ENCODE assay signal across 26 cellular contexts in the genomic region with DNA sequence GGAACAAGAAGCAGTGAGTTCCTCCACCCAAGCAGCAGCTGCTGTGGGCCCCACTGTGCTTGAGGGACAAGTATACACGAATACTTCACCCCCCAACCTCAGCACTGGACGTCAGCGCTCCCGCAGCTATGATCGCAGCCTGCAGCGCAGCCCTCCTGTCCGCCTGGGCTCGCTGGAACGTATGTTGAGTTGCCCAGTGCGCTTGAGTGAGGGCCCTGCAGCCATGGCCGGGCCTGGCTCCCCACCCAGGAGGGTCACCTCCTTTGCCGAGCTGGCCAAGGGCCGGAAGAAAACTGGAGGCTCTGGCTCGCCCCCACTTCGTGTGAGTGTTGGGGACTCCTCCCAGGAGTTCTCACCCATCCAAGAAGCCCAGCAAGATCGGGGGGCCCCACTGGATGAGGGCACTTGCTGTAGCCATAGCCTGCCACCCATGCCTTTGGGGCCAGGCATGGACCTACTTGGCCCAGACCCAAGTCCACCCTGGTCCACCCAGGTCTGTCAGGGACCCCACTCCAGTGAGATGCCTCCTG. TPM values are rescaled to one million over a fixed set of nuclear protein-coding genes. Genes with fewer than 3 reads are reported as not detected.
DNase-seq lines count a peak whose midpoint lies in the region; ATAC-seq, FAIRE-seq and TF ChIP-seq lines count a peak whose summit lies in the region.
"Had no signal": no experiment of that assay in that cellular context is flagged by ENCODE, and none has a peak within 500 bp of the region (broad histone marks: within the 10 kb centered on the region; RNA-seq: fewer than 3 reads in every experiment).

No MANE protein-coding gene starts in this region.

- no peak overlapping the region for H2BK15ac ChIP-seq in IMR-90 (ENCODE audit: low read depth, low read length)

- no peak overlapping the region for H3K23ac ChIP-seq in IMR-90 (ENCODE audit: low read depth, low read length)

- H3K9me3 ChIP-seq in A549: no peaks in the 10 kb centered on the region
- H3K9me3 ChIP-seq in IMR-90 (ENCODE audit: control insufficient read depth, insufficient read depth, low read length): no peaks in the 10 kb centered on the region
- H3K9me3 ChIP-seq in endothelial cell of umbilical vein (replicated peaks; ENCODE audit: control insufficient read depth, insufficient read depth, low read length): no peaks in the 10 kb centered on the region
- H3K9me3 ChIP-seq in psoas muscle: no peaks in the 10 kb centered on the region
- H3K9me3 ChIP-seq: MG63, SK-N-SH had no signal

- 0 out of 3 replicates have a peak overlapping the region, but pooled peaks have one; percentile 10 for H3K4me2 ChIP-seq in A549
- no peak overlapping the region for H3K4me2 ChIP-seq in IMR-90 (ENCODE audit: low read depth, low read length)
- H3K4me2 ChIP-seq in endothelial cell of umbilical vein (ENCODE audit: insufficient read depth, low read length): no peak overlapping the region
- H3K4me2 ChIP-seq: PC-9, SK-N-SH had no signal

- H3K9ac ChIP-seq in IMR-90 (ENCODE audit: low read depth, low read length) (no peak overlapping the region), endothelial cell of umbilical vein (replicated peaks; ENCODE audit: extremely low read depth, insufficient read depth, low read length) (no peak overlapping the region)
- H3K9ac ChIP-seq: SK-N-SH had no signal

- no peak overlapping the region for H4K5ac ChIP-seq in IMR-90 (ENCODE audit: low read depth, low read length)

- no peak overlapping the region for H3K18ac ChIP-seq in IMR-90 (ENCODE audit: low read depth, low read length)

- CTCF ChIA-PET in A549 (lab: Yijun Ruan, JAX) (interaction anchor here (0.9 to 8.8 kb wide), 7 partner anchors 9 to 431 kb away, joined by 3 to 146 read pairs (median 3); partner anchors contain the start of gene RUSC2), IMR-90 (lab: Yijun Ruan, JAX) (interaction anchor here (0.9 kb wide), 1 partner anchor 67 kb away, joined by 3 read pairs; no protein-coding TSS in a partner anchor), endothelial cell of umbilical vein (lab: Charles Lee) (interaction anchor here (1.0 to 2.8 kb wide), 4 partner anchors 10 to 67 kb away, joined by 4 to 6 read pairs (median 4); partner anchors contain the start of gene RUSC2)

- ATAC-seq in A549: no peak; a peak in 1 of 6 replicates
- ATAC-seq in IMR-90 (ENCODE audit: low read depth): no peak
- peak in 1 of 4 donors; percentile 1 for ATAC-seq in psoas muscle
- no peak for ATAC-seq in GM19023 (IDR thresholded peaks at IDR 0.05; ENCODE audit: unreplicated experiment)
- ATAC-seq in GM19324 (IDR thresholded peaks at IDR 0.05; ENCODE audit: low FRiP score, unreplicated experiment): no peak
- ATAC-seq: GM12878, HCT116 had no signal

- dilution Hi-C loops in IMR-90 (cut with HindIII; ENCODE audit: low sequenced_read_pairs, unreplicated experiment) (no loop called here), endothelial cell of umbilical vein (cut with MboI; ENCODE audit: extremely low pct_ligation_motif_present, low sequenced_read_pairs) (no loop called here)

- H3K79me1 ChIP-seq in IMR-90 (ENCODE audit: low read depth in 1 of 2, low read length in 2 of 2): peaks cover 6 to 91% of the 10 kb centered on the region in 2 experiments; a peak in 3 of 4 replicates

- H3K27me3 ChIP-seq in IMR-90 (ENCODE audit: control insufficient read depth, insufficient read depth, low read length) (no peaks in the 10 kb centered on the region), endothelial cell of umbilical vein (ENCODE audit: control insufficient read depth in 2 of 2, insufficient read depth in 2 of 2, low read length in 2 of 2) (no peaks in the 10 kb centered on the region), psoas muscle (ENCODE audit: insufficient read depth in 3 of 3, low read length in 2 of 3) (no peaks in the 10 kb centered on the region)
- H3K27me3 ChIP-seq: MG63 had no signal

- no peak for TF ChIP-seq EP300 in A549 (IDR thresholded peaks at IDR 0.05)

- no peak overlapping the region for H4K8ac ChIP-seq in IMR-90 (ENCODE audit: low read depth in 2 of 2, low read length in 2 of 2)

- H2BK20ac ChIP-seq in IMR-90 (ENCODE audit: low read depth, low read length): no peak overlapping the region

- no peak for DNase-seq in A549 (ENCODE audit: low read depth in 1 of 2, low spot score in 1 of 2)
- no peak for DNase-seq in IMR-90
- no peak for DNase-seq in endothelial cell of umbilical vein (ENCODE audit: low read depth, low spot score)
- no peak for DNase-seq in psoas muscle
- DNase-seq in DMS153 (lab: John Stamatoyannopoulos, UW): no peak
- DNase-seq in SHP77 treated with DMSO at 0.1 percent for 48 hours (lab: John Stamatoyannopoulos, UW): no peak
- DNase-seq: C1 segment of cervical spinal cord; CD4-positive, alpha-beta memory T cell; COR-L47; DMS79; GDM1; KG1; NCI-H1694; NCI-H2029 treated with DMSO at 0.1 percent for 48 hours; NCI-H446 treated with DMSO at 0.1 percent for 48 hours; NCI-H526; NCI-H82; NK-92 treated with Interleukin-12 subunit alpha and Interleukin-12 subunit beta, amount 100 ng/mL, for 24 hours; PC-9; SK-N-SH; SW 1271 had no signal

- POLR2A ChIA-PET in A549 (lab: Yijun Ruan, JAX) (interaction anchor here (2.2 kb wide), 1 partner anchor 58 kb away, joined by 6 read pairs; the partner anchor contains the start of gene RUSC2), IMR-90 (lab: Charles Lee; ENCODE audit: unreplicated experiment) (no interaction called here), endothelial cell of umbilical vein (lab: Charles Lee) (no interaction called here)

- H2AFZ ChIP-seq in IMR-90 (replicated peaks; ENCODE audit: low read length, poor library complexity) (no peak overlapping the region), endothelial cell of umbilical vein (ENCODE audit: low read depth, low read length) (no peak overlapping the region)
- H2AFZ ChIP-seq: PC-9 had no signal

- no peak overlapping the region for H3K56ac ChIP-seq in IMR-90 (ENCODE audit: extremely low read depth, insufficient read depth, low read length)

- no peak overlapping the region for H3K4me3 ChIP-seq in A549
- no peak overlapping the region for H3K4me3 ChIP-seq in IMR-90 (ENCODE audit: insufficient read depth, low read depth, low read length)
- no peak overlapping the region for H3K4me3 ChIP-seq in endothelial cell of umbilical vein (replicated peaks in 1 of 3; ENCODE audit: insufficient read depth in 1 of 3, low read depth in 1 of 3, low read length in 3 of 3)
- no peak overlapping the region for H3K4me3 ChIP-seq in psoas muscle
- H3K4me3 ChIP-seq: GM12878, MG63, PC-9 had no signal

- peaks cover 28% of the 10 kb centered on the region for H3K36me3 ChIP-seq in IMR-90 (ENCODE audit: control insufficient read depth, insufficient read depth, low read length)
- H3K36me3 ChIP-seq in endothelial cell of umbilical vein (ENCODE audit: control insufficient read depth in 2 of 2, extremely low read depth in 1 of 2, insufficient read depth in 2 of 2, low read length in 2 of 2): peaks cover 0 to 16% of the 10 kb centered on the region in 2 experiments
- H3K36me3 ChIP-seq in psoas muscle (ENCODE audit: insufficient read depth in 1 of 2, low read depth in 1 of 2): peaks cover 6 to 27% of the 10 kb centered on the region in 2 donors

- H4K20me1 ChIP-seq in IMR-90 (ENCODE audit: insufficient read depth, low read length) (peaks cover 64% of the 10 kb centered on the region), endothelial cell of umbilical vein (replicated peaks; ENCODE audit: control insufficient read depth, extremely low read depth, insufficient read depth, low read length) (peaks cover 2% of the 10 kb centered on the region)

- intact Hi-C loops in IMR-90 (cut with micrococcal nuclease): no loop called here
- intact Hi-C loops in endothelial cell of umbilical vein (cut with micrococcal nuclease): no loop called here
- intact Hi-C loops in psoas muscle (cut with DNase I): no loop called here

- TF ChIP-seq POLR2A in A549 (IDR thresholded peaks at IDR 0.05; ENCODE audit: low read length): no peak
- TF ChIP-seq POLR2A in IMR-90 (IDR thresholded peaks at IDR 0.05; ENCODE audit: low read depth, low read length): no peak
- no peak for TF ChIP-seq POLR2A in endothelial cell of umbilical vein (IDR thresholded peaks at IDR 0.05; ENCODE audit: low read depth, low read length)

- H3K4ac ChIP-seq in IMR-90 (ENCODE audit: low read depth, low read length): no peak overlapping the region

- H3K14ac ChIP-seq in IMR-90 (replicated peaks; ENCODE audit: low read depth, low read length): no peak overlapping the region

- TF ChIP-seq CTCF in A549 (IDR thresholded peaks at IDR 0.05) (no peak), IMR-90 (conservative IDR thresholded peaks at IDR 0.05; ENCODE audit: low read depth, low read length) (no peak), endothelial cell of umbilical vein (IDR thresholded peaks at IDR 0.05; ENCODE audit: extremely low read depth in 1 of 2, insufficient read depth in 1 of 2, low read depth in 1 of 2, low read length in 2 of 2) (no peak), psoas muscle (IDR thresholded peaks at IDR 0.05) (no peak)

- peaks cover 81% of the 10 kb centered on the region for H3K79me2 ChIP-seq in endothelial cell of umbilical vein (ENCODE audit: control insufficient read depth, insufficient read depth, low read length)

- H3K9me1 ChIP-seq in IMR-90 (ENCODE audit: insufficient read depth, low read length) (peaks cover 27% of the 10 kb centered on the region), endothelial cell of umbilical vein (replicated peaks; ENCODE audit: control insufficient read depth, extremely low read depth, insufficient read depth, low read length) (no peaks in the 10 kb centered on the region)

- no peak overlapping the region for H2AK5ac ChIP-seq in IMR-90 (ENCODE audit: low read depth, low read length)

- 97% methylated on average over 16 of the region's 16 CpGs for WGBS in A549 (ENCODE audit: missing lambda C conversion rate)
- 90% methylated on average over 7 of the region's 16 CpGs; no CpG with 5 or more reads in 1 of the 2 experiments for WGBS in IMR-90 (ENCODE audit: extremely low coverage in 2 of 2, insufficient read length in 1 of 2), 2 experiments
- 93 to 94% (median 94%) methylated on average over 16 of the region's 16 CpGs for WGBS in psoas muscle, 3 donors

- H2BK5ac ChIP-seq in IMR-90 (ENCODE audit: low read depth, low read length, poor library complexity, severe bottlenecking): peak overlapping the region; percentile 38

- no peak overlapping the region for H2BK120ac ChIP-seq in IMR-90 (ENCODE audit: low read depth, low read length)

- BruUV-seq in IMR-90 (replicated peaks; lab: Mats Ljungman, UMichigan) (no TSS peak), endothelial cell of umbilical vein (replicated peaks; lab: Mats Ljungman, UMichigan) (TSS peak; percentile 40)

- TF ChIP-seq RAD21 in A549 (conservative IDR thresholded peaks at IDR 0.05 in 1 of 2, IDR thresholded peaks at IDR 0.05 in 1 of 2) (no peak), IMR-90 (IDR thresholded peaks at IDR 0.05; ENCODE audit: low read length) (no peak)

- H3K27ac ChIP-seq in A549 (peak overlapping the region; percentile 28 to 87; a peak in 4 of 6 replicates), IMR-90 (ENCODE audit: insufficient read depth, low read length) (no peak overlapping the region), endothelial cell of umbilical vein (ENCODE audit: insufficient read depth, low read depth, low read length) (no peak overlapping the region), psoas muscle (peak overlapping the region; percentile 30)
- H3K27ac ChIP-seq: PC-9 had no signal

- H2AK9ac ChIP-seq in IMR-90 (replicated peaks; ENCODE audit: low read depth, low read length, poor library complexity): no peak overlapping the region

- no peak overlapping the region for H4K91ac ChIP-seq in IMR-90 (ENCODE audit: insufficient read depth, low read depth, low read length)

- H3K4me1 ChIP-seq in A549 (peaks cover 52% of the 10 kb centered on the region), IMR-90 (ENCODE audit: control insufficient read depth, insufficient read depth, low read length) (peaks cover 11% of the 10 kb centered on the region), endothelial cell of umbilical vein (ENCODE audit: control insufficient read depth, extremely low read depth, insufficient read depth, low read length) (no peaks in the 10 kb centered on the region), psoas muscle (peaks cover 51% of the 10 kb centered on the region)

- FAIRE-seq in A549 (lab: Jason Lieb, UNC) (no peak), endothelial cell of umbilical vein (lab: Jason Lieb, UNC) (no peak)
- FAIRE-seq: GM12878 had no signal

- in situ Hi-C loops in IMR-90 (cut with MboI; ENCODE audit: low sequenced_read_pairs): no loop called here

RNA-seq across cellular contexts. Expression of gene TESK1, which starts 57.1 kb away (rescaled TPM):
- polyA plus RNA-seq in A549 (2011; rRNA removed): 16.5 and 17.4 TPM in 2 replicates
- 18.7 and 25.6 TPM in 2 replicates for polyA plus RNA-seq in A549 (2012; cell fraction: cytosol; rRNA removed)
- polyA plus RNA-seq in A549 (2012; cell fraction: nucleus; rRNA removed): 57.5 and 63.3 TPM in 2 replicates
- 29.9 to 33.0 TPM (median 30.6 TPM) in 3 replicates for polyA plus RNA-seq in A549 (2017; fragmentation: RNase III; extraction: RNeasy Plus Mini Kit Qiagen cat#74134 plus additional on column Dnase treatment)
- polyA minus RNA-seq in A549 (2011; rRNA and poly(A)+ RNA removed): 16.1 and 20.1 TPM in 2 replicates
- total RNA-seq in IMR-90 (2012; rRNA removed): 3.1 and 3.4 TPM in 2 replicates
- polyA plus RNA-seq in IMR-90 (2012; rRNA removed): 21.0 and 22.9 TPM in 2 replicates
- 17.6 and 18.1 TPM in 2 replicates for polyA plus RNA-seq in IMR-90 (2012; cell fraction: cytosol; rRNA removed)
- polyA plus RNA-seq in IMR-90 (2012; cell fraction: nucleus; rRNA removed; ENCODE audit: low replicate concordance): 111 and 120 TPM in 2 replicates
- 22.5 and 25.3 TPM in 2 replicates for total RNA-seq in endothelial cell of umbilical vein
- polyA plus RNA-seq in endothelial cell of umbilical vein: 26.4 and 28.3 TPM in 2 replicates
- 11.6 and 14.0 TPM in 2 replicates for polyA plus RNA-seq in endothelial cell of umbilical vein (2011; cell fraction: cytosol; rRNA removed)
- polyA plus RNA-seq in endothelial cell of umbilical vein (2011; cell fraction: nucleus; rRNA removed): 62.3 and 67.8 TPM in 2 replicates
- 17.7 and 24.7 TPM in 2 replicates for polyA plus RNA-seq in endothelial cell of umbilical vein (2012)
- polyA minus RNA-seq in endothelial cell of umbilical vein: 15.6 and 21.2 TPM in 2 replicates
- 12.4 TPM for polyA minus RNA-seq in endothelial cell of umbilical vein (2011; cell fraction: cytosol; rRNA and poly(A)+ RNA removed)
- polyA minus RNA-seq in endothelial cell of umbilical vein (2011; cell fraction: nucleus; rRNA and poly(A)+ RNA removed): 12.0 and 14.4 TPM in 2 replicates
- total RNA-seq in psoas muscle: 10 to 100 TPM; 44.4 to 81.0 (median 56.8) TPM
- polyA plus RNA-seq in psoas muscle: 10 to 100 TPM; 59.4 to 73.6 (median 70.7) TPM

RNA-seq across cellular contexts. Expression of gene RUSC2, which starts 58.0 kb away (rescaled TPM):
- polyA plus RNA-seq in A549 (2011; rRNA removed) (15.9 and 16.8 TPM in 2 replicates), A549 (2017; fragmentation: RNase III; extraction: RNeasy Plus Mini Kit Qiagen cat#74134 plus additional on column Dnase treatment) (21.0 to 21.6 TPM (median 21.2 TPM) in 3 replicates), IMR-90 (2012; rRNA removed) (35.4 and 42.8 TPM in 2 replicates), endothelial cell of umbilical vein (26.1 and 29.9 TPM in 2 replicates), psoas muscle (10 to 100 TPM; 37.1 to 53.9 (median 45.7) TPM)
- 17.6 and 25.3 TPM in 2 replicates for polyA plus RNA-seq in A549 (2012; cell fraction: cytosol; rRNA removed)
- polyA plus RNA-seq in A549 (2012; cell fraction: nucleus; rRNA removed): 67.7 and 81.9 TPM in 2 replicates
- polyA minus RNA-seq in A549 (2011; rRNA and poly(A)+ RNA removed): 77.7 and 84.8 TPM in 2 replicates
- total RNA-seq in IMR-90 (2012; rRNA removed) (17.4 and 18.3 TPM in 2 replicates), endothelial cell of umbilical vein (46.2 and 52.1 TPM in 2 replicates), psoas muscle (100 to 1,000 TPM in 1 of 4 donors, 10 to 100 TPM in 3; 34.4 to 101 (median 72.1) TPM)
- 16.0 and 32.6 TPM in 2 replicates for polyA plus RNA-seq in IMR-90 (2012; cell fraction: cytosol; rRNA removed)
- 90.1 and 162 TPM in 2 replicates for polyA plus RNA-seq in IMR-90 (2012; cell fraction: nucleus; rRNA removed; ENCODE audit: low replicate concordance)
- 17.3 and 22.6 TPM in 2 replicates for polyA plus RNA-seq in endothelial cell of umbilical vein (2011; cell fraction: cytosol; rRNA removed)
- polyA plus RNA-seq in endothelial cell of umbilical vein (2011; cell fraction: nucleus; rRNA removed): 63.2 and 68.8 TPM in 2 replicates
- polyA plus RNA-seq in endothelial cell of umbilical vein (2012): 19.2 and 22.1 TPM in 2 replicates
- polyA minus RNA-seq in endothelial cell of umbilical vein: 63.2 and 73.2 TPM in 2 replicates
- polyA minus RNA-seq in endothelial cell of umbilical vein (2011; cell fraction: cytosol; rRNA and poly(A)+ RNA removed): 9.9 TPM
- 34.4 and 34.6 TPM in 2 replicates for polyA minus RNA-seq in endothelial cell of umbilical vein (2011; cell fraction: nucleus; rRNA and poly(A)+ RNA removed)
- total RNA-seq: GM12878 had no signal
- polyA plus RNA-seq: GM12878 had no signal

Comparison
In these comparisons a context has a peak if more than half of its experiments do, and no peak if none do; other contexts are left out.
1. H3K27ac ChIP-seq: peak in A549 (2 of 2) and psoas muscle (single experiment); none in IMR-90 (single experiment) and endothelial cell of umbilical vein (single experiment).